ENCODE assay signal across 8 cellular contexts in the genomic region with DNA sequence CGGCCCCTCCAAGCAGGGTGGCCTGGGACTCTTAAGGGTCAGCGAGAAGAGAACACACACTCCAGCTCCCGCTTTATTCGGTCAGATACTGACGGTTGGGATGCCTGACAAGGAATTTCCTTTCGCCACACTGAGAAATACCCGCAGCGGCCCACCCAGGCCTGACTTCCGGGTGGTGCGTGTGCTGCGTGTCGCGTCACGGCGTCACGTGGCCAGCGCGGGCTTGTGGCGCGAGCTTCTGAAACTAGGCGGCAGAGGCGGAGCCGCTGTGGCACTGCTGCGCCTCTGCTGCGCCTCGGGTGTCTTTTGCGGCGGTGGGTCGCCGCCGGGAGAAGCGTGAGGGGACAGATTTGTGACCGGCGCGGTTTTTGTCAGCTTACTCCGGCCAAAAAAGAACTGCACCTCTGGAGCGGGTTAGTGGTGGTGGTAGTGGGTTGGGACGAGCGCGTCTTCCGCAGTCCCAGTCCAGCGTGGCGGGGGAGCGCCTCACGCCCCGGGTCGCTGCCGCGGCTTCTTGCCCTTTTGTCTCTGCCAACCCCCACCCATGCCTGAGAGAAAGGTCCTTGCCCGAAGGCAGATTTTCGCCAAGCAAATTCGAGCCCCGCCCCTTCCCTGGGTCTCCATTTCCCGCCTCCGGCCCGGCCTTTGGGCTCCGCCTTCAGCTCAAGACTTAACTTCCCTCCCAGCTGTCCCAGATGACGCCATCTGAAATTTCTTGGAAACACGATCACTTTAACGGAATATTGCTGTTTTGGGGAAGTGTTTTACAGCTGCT. TPM values are rescaled to one million over a fixed set of nuclear protein-coding genes. Genes with fewer than 3 reads are reported as not detected.
DNase-seq lines count a peak whose midpoint lies in the region; ATAC-seq and TF ChIP-seq lines count a peak whose summit lies in the region.

A gene with protein sequence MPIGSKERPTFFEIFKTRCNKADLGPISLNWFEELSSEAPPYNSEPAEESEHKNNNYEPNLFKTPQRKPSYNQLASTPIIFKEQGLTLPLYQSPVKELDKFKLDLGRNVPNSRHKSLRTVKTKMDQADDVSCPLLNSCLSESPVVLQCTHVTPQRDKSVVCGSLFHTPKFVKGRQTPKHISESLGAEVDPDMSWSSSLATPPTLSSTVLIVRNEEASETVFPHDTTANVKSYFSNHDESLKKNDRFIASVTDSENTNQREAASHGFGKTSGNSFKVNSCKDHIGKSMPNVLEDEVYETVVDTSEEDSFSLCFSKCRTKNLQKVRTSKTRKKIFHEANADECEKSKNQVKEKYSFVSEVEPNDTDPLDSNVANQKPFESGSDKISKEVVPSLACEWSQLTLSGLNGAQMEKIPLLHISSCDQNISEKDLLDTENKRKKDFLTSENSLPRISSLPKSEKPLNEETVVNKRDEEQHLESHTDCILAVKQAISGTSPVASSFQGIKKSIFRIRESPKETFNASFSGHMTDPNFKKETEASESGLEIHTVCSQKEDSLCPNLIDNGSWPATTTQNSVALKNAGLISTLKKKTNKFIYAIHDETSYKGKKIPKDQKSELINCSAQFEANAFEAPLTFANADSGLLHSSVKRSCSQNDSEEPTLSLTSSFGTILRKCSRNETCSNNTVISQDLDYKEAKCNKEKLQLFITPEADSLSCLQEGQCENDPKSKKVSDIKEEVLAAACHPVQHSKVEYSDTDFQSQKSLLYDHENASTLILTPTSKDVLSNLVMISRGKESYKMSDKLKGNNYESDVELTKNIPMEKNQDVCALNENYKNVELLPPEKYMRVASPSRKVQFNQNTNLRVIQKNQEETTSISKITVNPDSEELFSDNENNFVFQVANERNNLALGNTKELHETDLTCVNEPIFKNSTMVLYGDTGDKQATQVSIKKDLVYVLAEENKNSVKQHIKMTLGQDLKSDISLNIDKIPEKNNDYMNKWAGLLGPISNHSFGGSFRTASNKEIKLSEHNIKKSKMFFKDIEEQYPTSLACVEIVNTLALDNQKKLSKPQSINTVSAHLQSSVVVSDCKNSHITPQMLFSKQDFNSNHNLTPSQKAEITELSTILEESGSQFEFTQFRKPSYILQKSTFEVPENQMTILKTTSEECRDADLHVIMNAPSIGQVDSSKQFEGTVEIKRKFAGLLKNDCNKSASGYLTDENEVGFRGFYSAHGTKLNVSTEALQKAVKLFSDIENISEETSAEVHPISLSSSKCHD (N-terminal part only) (plus strand): TSS at position 254 of the 775 bp plus-strand sequence. CDS start 953 bp downstream, outside the sequence.
A gene with protein sequence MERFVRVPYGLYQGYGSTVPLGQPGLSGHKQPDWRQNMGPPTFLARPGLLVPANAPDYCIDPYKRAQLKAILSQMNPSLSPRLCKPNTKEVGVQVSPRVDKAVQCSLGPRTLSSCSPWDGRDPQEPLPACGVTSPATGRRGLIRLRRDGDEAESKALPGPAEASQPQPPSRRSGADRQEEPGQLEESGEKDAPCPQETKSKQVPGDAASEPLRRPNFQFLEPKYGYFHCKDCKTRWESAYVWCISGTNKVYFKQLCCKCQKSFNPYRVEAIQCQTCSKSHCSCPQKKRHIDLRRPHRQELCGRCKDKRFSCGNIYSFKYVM (minus strand): TSS at position 109 of the 775 bp plus-strand sequence. CDS start 3,438 bp downstream, outside the sequence.

- H3K9me3 Mint-ChIP-seq in endodermal cell (no peaks in the 10 kb centered on the region), mesothelial cell of epicardium (no peaks in the 10 kb centered on the region)

- H3K27me3 Mint-ChIP-seq in endodermal cell (ENCODE audit: insufficient read depth) (no peaks in the 10 kb centered on the region), mesothelial cell of epicardium (ENCODE audit: low read depth) (no peaks in the 10 kb centered on the region)

- WGBS in endodermal cell (ENCODE audit: insufficient coverage in 1 of 2, insufficient read length in 1 of 2), 2 experiments = 1 to 5% methylated on average over 26 to 60 of the region's 60 CpGs

- no peak for TF ChIP-seq CTCF in HL-60 (IDR thresholded peaks at IDR 0.05; ENCODE audit: insufficient read depth, low read length)
- TF ChIP-seq CTCF in endodermal cell (conservative IDR thresholded peaks at IDR 0.05) = no peak
- no peak for TF ChIP-seq CTCF in mesothelial cell of epicardium (IDR thresholded peaks at IDR 0.05; ENCODE audit: unreplicated experiment)

- H3K4me1 Mint-ChIP-seq in endodermal cell (no peaks in the 10 kb centered on the region), mesothelial cell of epicardium (peaks cover 6% of the 10 kb centered on the region)

- peak; percentile 64 for DNase-seq in COLO829 (ENCODE audit: low spot score)
- peak; percentile 75 to 94 for DNase-seq in HL-60 (ENCODE audit: low read depth in 1 of 2, low spot score in 1 of 2)
- DNase-seq in NT2/D1 (ENCODE audit: low read depth, low spot score) = peak; percentile 63
- peak; percentile 68 for DNase-seq in activated CD8-positive, alpha-beta memory T cell treated with anti-CD3 and anti-CD28 coated beads, Interleukin-2, amount 50 U/mL, for 24 hours (ENCODE audit: extremely low read depth)
- peak; percentile 94 for DNase-seq in endodermal cell
- peak; percentile 75 to 88 for DNase-seq in mesothelial cell of epicardium (ENCODE audit: low spot score in 2 of 2, unreplicated experiment in 2 of 2)
- peak; percentile 68 for DNase-seq in stimulated activated CD8-positive, alpha-beta memory T cell treated with anti-CD3 and anti-CD28 coated beads, Interleukin-15, amount 100 ng/mL, for 24 hours (ENCODE audit: low read depth)

- peak; percentile 94 for ATAC-seq in GM19467 (IDR thresholded peaks at IDR 0.05; ENCODE audit: unreplicated experiment)

- H3K4me3 Mint-ChIP-seq in endodermal cell (peak within 1 kb of the TSS; percentile 93), mesothelial cell of epicardium (peak within 1 kb of the TSS; percentile 96)

- H3K27ac Mint-ChIP-seq in endodermal cell (peak within 1 kb of the TSS; percentile 99), mesothelial cell of epicardium (peak within 1 kb of the TSS; percentile 99)

- H3K4me3 ChIP-seq in HL-60 (replicated peaks; ENCODE audit: insufficient read depth, low read length) (peak within 1 kb of the TSS; percentile 55), NT2/D1 (ENCODE audit: insufficient read length, low read depth) (peak within 1 kb of the TSS; percentile 63), endodermal cell (ENCODE audit: low read length) (peak within 1 kb of the TSS; percentile 85)

- H3K4me1 ChIP-seq in NT2/D1 (ENCODE audit: insufficient read depth, insufficient read length) = no peaks in the 10 kb centered on the region
- H3K4me1 ChIP-seq in endodermal cell (ENCODE audit: control insufficient read depth, insufficient read depth, low read length) = no peaks in the 10 kb centered on the region

- H3K27me3 ChIP-seq in HL-60 (ENCODE audit: insufficient read depth, poor library complexity, severe bottlenecking) (no peaks in the 10 kb centered on the region), NT2/D1 (ENCODE audit: insufficient read depth, insufficient read length) (no peaks in the 10 kb centered on the region), endodermal cell (ENCODE audit: control insufficient read depth, insufficient read depth, low read length, poor library complexity, severe bottlenecking) (no peaks in the 10 kb centered on the region)

- peak within 1 kb of the TSS; percentile 87 for H3K9ac ChIP-seq in NT2/D1 (ENCODE audit: insufficient read length, low read depth)
- peak within 1 kb of the TSS; percentile 80 for H3K9ac ChIP-seq in endodermal cell (ENCODE audit: extremely low read depth, low read length, poor library complexity, severe bottlenecking)

- peaks cover 6% of the 10 kb centered on the region for H3K36me3 Mint-ChIP-seq in endodermal cell (ENCODE audit: low read depth)
- no peaks in the 10 kb centered on the region for H3K36me3 Mint-ChIP-seq in mesothelial cell of epicardium

- no peaks in the 10 kb centered on the region for H3K9me3 ChIP-seq in NT2/D1 (ENCODE audit: insufficient read depth, low read length)
- H3K9me3 ChIP-seq in endodermal cell (ENCODE audit: control insufficient read depth, low read length) = no peaks in the 10 kb centered on the region

- H3K36me3 ChIP-seq in NT2/D1 (ENCODE audit: insufficient read depth, insufficient read length, low read length) = peaks cover 23% of the 10 kb centered on the region
- H3K36me3 ChIP-seq in endodermal cell (ENCODE audit: control insufficient read depth, insufficient read depth, low read length) = peaks cover 13% of the 10 kb centered on the region

- H3K27ac ChIP-seq in HL-60 (replicated peaks) = peak within 1 kb of the TSS; percentile 96
- peak within 1 kb of the TSS; percentile 94 for H3K27ac ChIP-seq in endodermal cell (ENCODE audit: low read depth, low read length)

RNA-seq across cellular contexts. Expression of the first gene that starts in this region (rescaled TPM):
- 10 to 100 TPM; 25.7 to 27.8 TPM for total RNA-seq in endodermal cell
- polyA plus RNA-seq in endodermal cell (2013, experiment 1 of 2) = 8.6 TPM
- 9.1 TPM for polyA plus RNA-seq in endodermal cell (2013, experiment 2 of 2)
- total RNA-seq in mesothelial cell of epicardium = 6.5 to 10.3 TPM (median 8.1 TPM) in 3 replicates

RNA-seq across cellular contexts. Expression of the second gene that starts in this region (rescaled TPM):
- total RNA-seq in endodermal cell (under 1 TPM; 0.24 to 0.31 TPM), mesothelial cell of epicardium (0.16 TPM in 1 of 3 replicates, not detected in the others)
- polyA plus RNA-seq in endodermal cell (2013, experiment 1 of 2) = 0.28 TPM
- not detected for polyA plus RNA-seq in endodermal cell (2013, experiment 2 of 2)

Comparison
In these comparisons a context has a peak if more than half of its experiments do, and no peak if none do; other contexts are left out.
1. Peak in every context shown above with its lines: DNase-seq, ATAC-seq, H3K4me3 ChIP-seq and H3K27ac ChIP-seq.